8 cellular contexts compared by ENCODE assay signal in genomic region chr7:129781128-129781855, GRCh38.
DNase-seq lines count a peak whose midpoint lies in the region; ATAC-seq and TF ChIP-seq lines count a peak whose summit lies in the region.

No MANE protein-coding gene starts in this region.

- H3K4me1 ChIP-seq in left lung, result peaks cover 56 to 76% of the 10 kb centered on the region in 2 donors

- peaks cover 51% of the 10 kb centered on the region for H3K4me1 Mint-ChIP-seq in WTC11

- H3K9me3 ChIP-seq in left lung, result no peaks in the 10 kb centered on the region

- H3K27me3 ChIP-seq in left lung, result peaks cover 94 to 100% of the 10 kb centered on the region in 2 donors

- H3K27ac ChIP-seq in C4-2B, result peak overlapping the region; percentile 92
- no peak overlapping the region for H3K27ac ChIP-seq in left lung

- no peak for TF ChIP-seq CTCF in C4-2B (conservative IDR thresholded peaks at IDR 0.05)
- TF ChIP-seq CTCF in WTC11 (IDR thresholded peaks at IDR 0.05), result no peak
- TF ChIP-seq CTCF in left lung (IDR thresholded peaks at IDR 0.05), result no peak

- ATAC-seq in WTC11, result peak; percentile 4
- ATAC-seq in left lung, result peak; percentile 1
- no peak for ATAC-seq in HG03108 (IDR thresholded peaks at IDR 0.05; ENCODE audit: unreplicated experiment)
- no peak for ATAC-seq in GM19035 (IDR thresholded peaks at IDR 0.05; ENCODE audit: unreplicated experiment)

- H3K4me3 ChIP-seq in left lung, result peak overlapping the region; percentile 40 to 57

- peak; percentile 35 for DNase-seq in HT-29 (ENCODE audit: low spot score)
- DNase-seq in WTC11 (ENCODE audit: low spot score), result no peak
- no peak for DNase-seq in left lung
- DNase-seq in activated gamma-delta T cell treated with Interleukin-2 at 50 U/mL for 16 hours, result no peak
- no peak for DNase-seq in HuH-7 (ENCODE audit: low spot score)

- intact Hi-C loops in left lung (cut with DNase I), result no loop called here

- POLR2A ChIA-PET in WTC11 (lab: Charles Lee), result interaction anchor here (0.6 to 2.3 kb wide), 4 partner anchors 11 to 304 kb away, joined by 3 to 24 read pairs (median 8); no protein-coding TSS in a partner anchor

- peak overlapping the region; percentile 82 for H3K4me3 Mint-ChIP-seq in WTC11

- no peaks in the 10 kb centered on the region for H3K9me3 Mint-ChIP-seq in WTC11

- H3K36me3 Mint-ChIP-seq in WTC11, result no peaks in the 10 kb centered on the region

- H3K36me3 ChIP-seq in left lung, result no peaks in the 10 kb centered on the region

- CTCF ChIA-PET in WTC11 (lab: Charles Lee), result interaction anchor here (0.7 to 2.3 kb wide), 8 partner anchors 8 to 168 kb away, joined by 3 to 54 read pairs (median 4); no protein-coding TSS in a partner anchor

- H3K27ac Mint-ChIP-seq in WTC11, result no peak overlapping the region

- H3K27me3 Mint-ChIP-seq in WTC11 (ENCODE audit: low read depth), result peaks cover 78% of the 10 kb centered on the region

TF ChIP-seq in WTC11, 78 proteins besides CTCF, POLR2A, EP300 and RAD21:
- TF ChIP-seq ZNF138 (CRISPR knock-in tag; conservative IDR thresholded peaks at IDR 0.05), result no peak
- 0 out of 2 replicates have a peak, but pooled peaks have one; percentile 23 for TF ChIP-seq ATF1 (CRISPR knock-in tag; IDR thresholded peaks at IDR 0.05)
- 0 out of 2 replicates have a peak, but pooled peaks have one; percentile 26 for TF ChIP-seq E2F4 (CRISPR knock-in tag; IDR thresholded peaks at IDR 0.05; ENCODE audit: borderline replicate concordance, low read depth)

Comparison
In these comparisons a context has a peak if more than half of its experiments do, and no peak if none do; other contexts are left out.
1. ATAC-seq: peak in WTC11 (single experiment) and left lung (single experiment); none in HG03108 (single experiment) and GM19035 (single experiment).